ENCODE assay signal across 19 cellular contexts in the genomic region with DNA sequence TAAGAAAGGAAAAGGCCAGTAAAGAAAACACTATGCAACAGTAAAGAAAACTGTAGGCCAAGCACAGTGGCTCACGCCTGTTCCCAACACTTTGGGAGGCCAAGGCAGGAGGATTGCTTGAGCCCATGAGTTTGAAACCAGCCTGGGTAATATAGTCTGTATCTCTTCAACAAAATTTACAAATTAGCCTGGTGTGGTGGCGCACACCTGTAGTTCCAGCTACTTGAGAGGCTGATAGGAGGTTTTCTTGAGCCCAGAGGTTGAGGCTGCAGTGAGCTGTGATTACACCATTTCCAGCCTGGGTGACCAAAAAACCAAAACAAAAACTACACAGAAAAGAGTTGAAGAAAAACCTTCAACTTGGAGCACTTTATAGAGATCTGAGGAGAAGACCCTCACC. TPM values are rescaled to one million over a fixed set of nuclear protein-coding genes. Genes with fewer than 3 reads are reported as not detected.
DNase-seq lines count a peak whose midpoint lies in the region; ATAC-seq, FAIRE-seq and TF ChIP-seq lines count a peak whose summit lies in the region.
"Had no signal": no experiment of that assay in that cellular context is flagged by ENCODE, and none has a peak within 500 bp of the region (broad histone marks: within the 10 kb centered on the region; RNA-seq: fewer than 3 reads in every experiment).

No MANE protein-coding gene starts in this region.

- H3K27ac Mint-ChIP-seq in Calu3 (ENCODE audit: unreplicated experiment) (peak overlapping the region; percentile 96), T-helper 17 cell (peak overlapping the region; percentile 75)
- H3K27ac Mint-ChIP-seq: activated CD4-positive, alpha-beta memory T cell treated with anti-CD3 and anti-CD28 coated beads, Interleukin-2, amount 10 ng/mL, durations not matched to agents 7 days and 5 days; activated T-cell treated with anti-CD3 and anti-CD28 coated beads, Interleukin-2, amount 50 U/mL, for 72 hours had no signal

- peak overlapping the region; percentile 12 for H3K27ac ChIP-seq in HepG2 (ENCODE audit: extremely low read length, insufficient read depth, low read length)
- H3K27ac ChIP-seq in stomach = peak overlapping the region in 4 of 5 donors; percentile 66 to 79 (median 77)
- H3K27ac ChIP-seq: VCaP had no signal

- BruUV-seq in Calu3 (replicated peaks; lab: Mats Ljungman, UMichigan) (no TSS peak), HepG2 (replicated peaks; lab: Mats Ljungman, UMichigan) (no TSS peak)

- H3K9me3 ChIP-seq in T-helper 17 cell (ENCODE audit: control insufficient read depth, low read length, poor library complexity, severe bottlenecking) = no peaks in the 10 kb centered on the region
- no peaks in the 10 kb centered on the region for H3K9me3 ChIP-seq in HepG2 (ENCODE audit: low read length)
- H3K9me3 ChIP-seq in stomach = no peaks in the 10 kb centered on the region
- H3K9me3 ChIP-seq: Caco-2 had no signal

- TF ChIP-seq POLR2A in HepG2 (IDR thresholded peaks at IDR 0.05; ENCODE audit: insufficient read depth in 1 of 2, low read depth in 2 of 2, low read length in 2 of 2) (no peak), stomach (IDR thresholded peaks at IDR 0.05) (no peak)

- H3K4me1 ChIP-seq in HepG2 (ENCODE audit: insufficient read depth, low read length) (peaks cover 57% of the 10 kb centered on the region), stomach (peaks cover 19 to 53% (median 34%) of the 10 kb centered on the region in 4 donors)

- 97% methylated on average over 2 of the region's 2 CpGs for WGBS in HepG2 (ENCODE audit: low lambda C conversion rate)
- 98 to 100% (median 100%) methylated on average over 2 of the region's 2 CpGs for WGBS in stomach, 5 donors

- H3K9ac ChIP-seq in HepG2 (ENCODE audit: insufficient read depth, low read depth, low read length) = no peak overlapping the region

- peaks cover 47% of the 10 kb centered on the region for H3K79me2 ChIP-seq in HepG2 (ENCODE audit: insufficient read depth, low read length)

- intact Hi-C loops in Calu3 (cut with micrococcal nuclease; ENCODE audit: unreplicated experiment) (no loop called here), HepG2 (cut with micrococcal nuclease; ENCODE audit: unreplicated experiment) (no loop called here), stomach (cut with DNase I; ENCODE audit: low total_unique reads) (no loop called here)

- no peak overlapping the region for H3K4me2 ChIP-seq in HepG2 (ENCODE audit: low read depth, low read length)

- H3K4me3 ChIP-seq in HepG2 (replicated peaks in 1 of 3; ENCODE audit: insufficient read depth in 1 of 3, low read depth in 2 of 3, low read length in 3 of 3) = no peak overlapping the region
- H3K4me3 ChIP-seq in stomach = no peak overlapping the region

- FAIRE-seq in HepG2 (lab: Jason Lieb, UNC) = no peak

- no peak for TF ChIP-seq RAD21 in HepG2 (CRISPR knock-in tag; IDR thresholded peaks at IDR 0.05)

- in situ Hi-C loops in HepG2 (cut with HindIII; ENCODE audit: extremely low pct_ligation_motif_present, low pct_unique_long_range_greater_than_20kb) = no loop called here

- H3K36me3 ChIP-seq in HepG2 (replicated peaks in 1 of 2; ENCODE audit: control insufficient read depth in 1 of 2, insufficient read depth in 2 of 2, low read length in 2 of 2) (0 out of 5 replicates have a peak, but pooled peaks cover 0 to 3% of the 10 kb centered on the region in 2 experiments), stomach (peaks cover 0 to 5% (median 0%) of the 10 kb centered on the region in 4 donors)

- TF ChIP-seq CTCF in Calu3 (IDR thresholded peaks at IDR 0.05; ENCODE audit: unreplicated experiment) (no peak), HepG2 (CRISPR knock-in tag; IDR thresholded peaks at IDR 0.05) (no peak), stomach (IDR thresholded peaks at IDR 0.05) (no peak)

- CTCF ChIA-PET in Calu3 (lab: Charles Lee) (interaction anchor here (0.7 to 1.9 kb wide), 3 partner anchors 12 to 148 kb away, joined by 6 to 11 read pairs (median 7); no protein-coding TSS in a partner anchor), HepG2 (lab: Yijun Ruan, JAX; ENCODE audit: low intra/inter-chr PET ratio, low total read pairs) (no interaction called here)

- H4K20me1 ChIP-seq in HepG2 (ENCODE audit: insufficient read depth, low read length) = no peaks in the 10 kb centered on the region

- H2AFZ ChIP-seq in HepG2 (ENCODE audit: low read length) = no peak overlapping the region

- H3K4me3 Mint-ChIP-seq in Calu3 (ENCODE audit: low read depth, unreplicated experiment) (no peak overlapping the region), T-helper 17 cell (no peak overlapping the region)
- H3K4me3 Mint-ChIP-seq: activated CD4-positive, alpha-beta memory T cell treated with anti-CD3 and anti-CD28 coated beads, Interleukin-2, amount 10 ng/mL, durations not matched to agents 7 days and 5 days; activated T-cell treated with anti-CD3 and anti-CD28 coated beads, Interleukin-2, amount 50 U/mL, for 72 hours; T-cell had no signal

- H3K4me1 Mint-ChIP-seq in Calu3 (ENCODE audit: low read depth, unreplicated experiment) (peaks cover 35% of the 10 kb centered on the region), T-helper 17 cell (peaks cover 19% of the 10 kb centered on the region)

- ATAC-seq in T-helper 17 cell (no peak), HepG2 (no peak)
- ATAC-seq: activated T-cell treated with anti-CD3 and anti-CD28 coated beads, Interleukin-2, amount 50 U/mL, for 72 hours; T-cell had no signal

- H3K27me3 Mint-ChIP-seq in Calu3 (ENCODE audit: unreplicated experiment) (no peaks in the 10 kb centered on the region), T-helper 17 cell (no peaks in the 10 kb centered on the region)
- H3K27me3 Mint-ChIP-seq: activated CD4-positive, alpha-beta memory T cell treated with anti-CD3 and anti-CD28 coated beads, Interleukin-2, amount 10 ng/mL, durations not matched to agents 7 days and 5 days; T-cell had no signal

- H3K9me3 Mint-ChIP-seq in Calu3 (ENCODE audit: low read depth, unreplicated experiment) = peaks cover 2% of the 10 kb centered on the region
- H3K9me3 Mint-ChIP-seq: activated CD4-positive, alpha-beta memory T cell treated with anti-CD3 and anti-CD28 coated beads, Interleukin-2, amount 10 ng/mL, durations not matched to agents 7 days and 5 days; activated T-cell treated with anti-CD3 and anti-CD28 coated beads, Interleukin-2, amount 50 U/mL, for 72 hours; T-cell had no signal

- no peak for TF ChIP-seq EP300 in HepG2 (IDR thresholded peaks at IDR 0.05; ENCODE audit: low read depth in 2 of 2, low read length in 2 of 2)
- no peak for TF ChIP-seq EP300 in HepG2 (CRISPR knock-in tag; IDR thresholded peaks at IDR 0.05; ENCODE audit: borderline replicate concordance)
- no peak for TF ChIP-seq EP300 in stomach (IDR thresholded peaks at IDR 0.05)

- H3K27me3 ChIP-seq in HepG2 (ENCODE audit: control insufficient read depth in 1 of 2, insufficient read depth in 2 of 2, low read length in 2 of 2) = no peaks in the 10 kb centered on the region
- H3K27me3 ChIP-seq in stomach = no peaks in the 10 kb centered on the region

- DNase-seq in Calu3 (no peak), T-helper 17 cell (no peak), HepG2 (ENCODE audit: low spot score) (no peak), stomach (no peak), NCI-H446 treated with DMSO at 0.1 percent for 48 hours (lab: John Stamatoyannopoulos, UW) (no peak), HPDE6-E6E7 (ENCODE audit: extremely low spot score) (no peak), KG1 (lab: John Stamatoyannopoulos, UW) (no peak)
- DNase-seq in stimulated activated CD4-positive, alpha-beta T cell treated with anti-CD3 and anti-CD28 coated beads, Interleukin-15, amount 100 ng/mL, for 24 hours = no peak
- DNase-seq: activated CD4-positive, alpha-beta memory T cell treated with anti-CD3 and anti-CD28 coated beads, Interleukin-2, amount 10 ng/mL, durations not matched to agents 7 days and 5 days; activated T-cell treated with anti-CD3 and anti-CD28 coated beads, Interleukin-2, amount 50 U/mL, for 72 hours; Caco-2; central memory CD4-positive, alpha-beta T cell; effector memory CD4-positive, alpha-beta T cell; MM.1S; NCI-H1694; NCI-H446; stimulated activated naive CD4-positive, alpha-beta T cell treated with Interleukin-2 at 50 U/mL for 16 hours; T-cell had no signal

- POLR2A ChIA-PET in HepG2 (lab: Yijun Ruan, JAX) = no interaction called here

- H3K36me3 Mint-ChIP-seq in Calu3 (ENCODE audit: insufficient read depth, unreplicated experiment) = peaks cover 26% of the 10 kb centered on the region
- H3K36me3 Mint-ChIP-seq in T-helper 17 cell (ENCODE audit: low read depth) = peaks cover 4% of the 10 kb centered on the region

RNA-seq across cellular contexts. Expression of a gene that starts 31.8 kb away (rescaled TPM):
- total RNA-seq in Calu3 (2022) = 164 and 226 TPM in 2 replicates
- total RNA-seq in T-helper 17 cell = 10 to 100 TPM; 18.0 to 18.9 TPM
- total RNA-seq in HepG2 (2016; rRNA removed; fragmentation: Illumina TruSeq; extraction: Trizol) = 26.0 and 50.4 TPM in 2 replicates
- total RNA-seq in HepG2 (2016; cell fraction: cytosol; rRNA removed; fragmentation: Illumina TruSeq; extraction: Trizol; ENCODE audit: low read depth) = 7.6 and 8.6 TPM in 2 replicates
- 23.1 and 46.3 TPM in 2 replicates for total RNA-seq in HepG2 (2016; cell fraction: insoluble cytoplasmic fraction; rRNA removed; fragmentation: Illumina TruSeq; extraction: Trizol)
- 16.0 and 18.5 TPM in 2 replicates for total RNA-seq in HepG2 (2016; cell fraction: membrane; rRNA removed; fragmentation: Illumina TruSeq; extraction: Trizol)
- 65.8 and 74.0 TPM in 2 replicates for total RNA-seq in HepG2 (2016; cell fraction: nucleus; rRNA removed; fragmentation: Illumina TruSeq; extraction: Trizol)
- polyA plus RNA-seq in HepG2 (2011; rRNA removed) = 47.3 and 49.4 TPM in 2 replicates
- polyA plus RNA-seq in HepG2 (2011; cell fraction: cytosol; rRNA removed) = 28.9 and 29.7 TPM in 2 replicates
- 24.1 and 25.2 TPM in 2 replicates for polyA plus RNA-seq in HepG2 (2011; cell fraction: nucleus; rRNA removed)
- polyA plus RNA-seq in HepG2 (2012) = 16.5 and 18.8 TPM in 2 replicates
- polyA plus RNA-seq in HepG2 (2016; cell fraction: cytosol; fragmentation: Illumina TruSeq; extraction: Trizol; ENCODE audit: low read depth) = 3.2 and 3.4 TPM in 2 replicates
- 25.3 and 29.2 TPM in 2 replicates for polyA plus RNA-seq in HepG2 (2016; cell fraction: insoluble cytoplasmic fraction; fragmentation: Illumina TruSeq; extraction: Trizol; ENCODE audit: low read depth)
- polyA plus RNA-seq in HepG2 (2016; cell fraction: membrane; fragmentation: Illumina TruSeq; extraction: Trizol; ENCODE audit: low read depth) = 8.3 and 8.4 TPM in 2 replicates
- 93.4 and 97.1 TPM in 2 replicates for polyA plus RNA-seq in HepG2 (2016; cell fraction: nucleus; fragmentation: Illumina TruSeq; extraction: Trizol; ENCODE audit: insufficient read depth, low read depth)
- 198 and 220 TPM in 2 replicates for polyA minus RNA-seq in HepG2 (2011; rRNA and poly(A)+ RNA removed; ENCODE audit: low replicate concordance)
- polyA minus RNA-seq in HepG2 (2011; cell fraction: cytosol; rRNA and poly(A)+ RNA removed) = 39.7 and 54.7 TPM in 2 replicates
- polyA minus RNA-seq in HepG2 (2011; cell fraction: nucleus; rRNA and poly(A)+ RNA removed) = 16.2 and 17.4 TPM in 2 replicates
- 100 to 1,000 TPM in 1 of 5 donors, 10 to 100 TPM in 4; 29.8 to 144 (median 67.5) TPM for total RNA-seq in stomach
- polyA plus RNA-seq in stomach = 10 to 100 TPM in 2 of 3 donors, 1 to 10 TPM in 1; 4.1 to 21.9 (median 13.1) TPM

RNA-seq across cellular contexts. Expression of a gene that starts 52.4 kb away (rescaled TPM):
- total RNA-seq in Calu3 (2022) = 0.71 and 0.92 TPM in 2 replicates
- under 1 TPM; 0.12 to 0.29 TPM for total RNA-seq in T-helper 17 cell
- total RNA-seq in HepG2 (2016; rRNA removed; fragmentation: Illumina TruSeq; extraction: Trizol) = 0.70 and 0.86 TPM in 2 replicates
- total RNA-seq in HepG2 (2016; cell fraction: cytosol; rRNA removed; fragmentation: Illumina TruSeq; extraction: Trizol; ENCODE audit: low read depth) = 0.26 and 0.30 TPM in 2 replicates
- total RNA-seq in HepG2 (2016; cell fraction: insoluble cytoplasmic fraction; rRNA removed; fragmentation: Illumina TruSeq; extraction: Trizol) = 0.67 and 0.71 TPM in 2 replicates
- 0.28 and 0.43 TPM in 2 replicates for total RNA-seq in HepG2 (2016; cell fraction: membrane; rRNA removed; fragmentation: Illumina TruSeq; extraction: Trizol)
- total RNA-seq in HepG2 (2016; cell fraction: nucleus; rRNA removed; fragmentation: Illumina TruSeq; extraction: Trizol) = 1.3 and 2.1 TPM in 2 replicates
- 0.42 and 0.67 TPM in 2 replicates for polyA plus RNA-seq in HepG2 (2011; rRNA removed)
- polyA plus RNA-seq in HepG2 (2011; cell fraction: cytosol; rRNA removed) = 0.23 and 0.25 TPM in 2 replicates
- 3.3 TPM in 2 replicates for polyA plus RNA-seq in HepG2 (2011; cell fraction: nucleus; rRNA removed)
- 0.98 and 1.0 TPM in 2 replicates for polyA plus RNA-seq in HepG2 (2012)
- 0.10 and 0.11 TPM in 2 replicates for polyA plus RNA-seq in HepG2 (2016; cell fraction: cytosol; fragmentation: Illumina TruSeq; extraction: Trizol; ENCODE audit: low read depth)
- 0.40 and 0.68 TPM in 2 replicates for polyA plus RNA-seq in HepG2 (2016; cell fraction: insoluble cytoplasmic fraction; fragmentation: Illumina TruSeq; extraction: Trizol; ENCODE audit: low read depth)
- polyA plus RNA-seq in HepG2 (2016; cell fraction: membrane; fragmentation: Illumina TruSeq; extraction: Trizol; ENCODE audit: low read depth) = 0.08 and 0.10 TPM in 2 replicates
- polyA plus RNA-seq in HepG2 (2016; cell fraction: nucleus; fragmentation: Illumina TruSeq; extraction: Trizol; ENCODE audit: insufficient read depth, low read depth) = 3.5 and 3.9 TPM in 2 replicates
- polyA minus RNA-seq in HepG2 (2011; rRNA and poly(A)+ RNA removed; ENCODE audit: low replicate concordance) = 0.09 and 1.8 TPM in 2 replicates
- polyA minus RNA-seq in HepG2 (2011; cell fraction: cytosol; rRNA and poly(A)+ RNA removed) = 0.88 and 1.1 TPM in 2 replicates
- polyA minus RNA-seq in HepG2 (2011; cell fraction: nucleus; rRNA and poly(A)+ RNA removed) = 1.8 and 2.2 TPM in 2 replicates
- total RNA-seq in stomach = 1 to 10 TPM in 3 of 5 donors, under 1 TPM in 1, not detected in 1; 0.37 to 4.5 (median 1.5) TPM
- polyA plus RNA-seq in stomach = under 1 TPM in 2 of 3 donors, not detected in 1; 0.03 to 0.06 TPM
